ENCODE assay signal across 25 cellular contexts in the genomic region with DNA sequence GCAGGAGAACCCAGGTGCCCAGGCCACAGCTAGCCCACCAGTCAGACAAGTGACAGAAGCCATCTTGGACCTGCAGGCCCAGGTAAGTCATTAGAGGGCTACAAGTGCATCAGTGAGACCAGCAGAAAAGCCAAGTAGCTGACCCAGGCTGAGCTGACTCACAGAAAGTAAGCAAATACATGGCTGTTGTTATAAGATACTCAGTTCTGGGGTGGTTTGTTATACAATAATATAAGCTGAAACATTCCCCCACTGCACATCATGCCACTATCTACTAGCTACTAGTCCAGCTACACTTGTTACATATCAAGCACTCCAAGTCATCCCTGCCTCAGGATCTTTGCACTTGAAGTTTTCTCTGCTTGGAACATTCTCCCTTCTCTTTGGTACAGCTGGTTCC.
"Had no signal": no experiment of that assay in that cellular context is flagged by ENCODE, and none has a peak within 500 bp of the region (broad histone marks: within the 10 kb centered on the region; RNA-seq: fewer than 3 reads in every experiment).

No MANE protein-coding gene starts in this region.

- H3K27ac ChIP-seq: neutrophil, pancreas, prostate gland, right lobe of liver, sigmoid colon, stomach, thoracic aorta, thyroid gland, tibial nerve, upper lobe of left lung, vagina had no signal

- DNase-seq: nephron progenitor cell; nucleus accumbens; pancreas; right cardiac atrium; right lobe of liver; sigmoid colon; small intestine; stimulated activated CD4-positive, alpha-beta T cell treated with anti-CD3 and anti-CD28 coated beads, Interleukin-15, amount 100 ng/mL, for 24 hours; stimulated activated CD4-positive, alpha-beta T cell treated with anti-CD3 and anti-CD28 coated beads, Interleukin-2, amount 100 ng/mL, for 24 hours; stimulated activated CD4-positive, alpha-beta T cell treated with anti-CD3 and anti-CD28 coated beads, Interleukin-2, amount 100 ng/mL, for 48 hours; stimulated activated CD4-positive, alpha-beta T cell treated with anti-CD3 and anti-CD28 coated beads, Interleukin-4, amount 100 ng/mL, for 24 hours; stimulated activated naive B cell treated with anti-CD40 and anti-IgM and Interleukin-4, amounts not matched to agents 10 μg/mL and 1 μg/mL and 100 μg/mL, for 72 hours; stimulated activated naive CD4-positive, alpha-beta T cell treated with Interleukin-2 at 50 U/mL for 16 hours; stomach; thyroid gland; trophoblast cell; upper lobe of left lung had no signal

- H3K36me3 ChIP-seq: neutrophil, pancreas, prostate gland, right lobe of liver, sigmoid colon, stomach, thoracic aorta, thyroid gland, tibial nerve, upper lobe of left lung, vagina had no signal

- H3K4me3 ChIP-seq: pancreas, prostate gland, right lobe of liver, sigmoid colon, stomach, thoracic aorta, thyroid gland, tibial nerve, upper lobe of left lung, vagina had no signal

- H3K27me3 ChIP-seq: pancreas, right lobe of liver, sigmoid colon, stomach, thyroid gland, tibial nerve, upper lobe of left lung, vagina had no signal

- FAIRE-seq: pancreas, small intestine, urothelium cell line had no signal

- ATAC-seq: natural killer cell treated with Interleukin-12 subunit alpha and Interleukin-12 subunit beta and Interleukin-15 and Interleukin-18, amount 100 ng/mL, for 72 hours; pancreas; right cardiac atrium; right lobe of liver; stimulated activated effector memory CD8-positive, alpha-beta T cell treated with anti-CD3 and anti-CD28 coated beads, Interleukin-12 subunit alpha, Interleukin-12 subunit beta, amount 100 ng/mL, for 72 hours; stimulated activated naive B cell treated with anti-CD40 and anti-IgM and Interleukin-4, amounts not matched to agents 10 μg/mL and 1 μg/mL and 100 μg/mL, for 72 hours had no signal

- H3K4me1 ChIP-seq: pancreas, prostate gland, right lobe of liver, sigmoid colon, stomach, thyroid gland, upper lobe of left lung, vagina had no signal

- H3K9me3 ChIP-seq: neutrophil, pancreas, prostate gland, right lobe of liver, sigmoid colon, thoracic aorta, thyroid gland, vagina had no signal
